Comparison of ENCODE assay signal across 18 cellular contexts in the genomic region with DNA sequence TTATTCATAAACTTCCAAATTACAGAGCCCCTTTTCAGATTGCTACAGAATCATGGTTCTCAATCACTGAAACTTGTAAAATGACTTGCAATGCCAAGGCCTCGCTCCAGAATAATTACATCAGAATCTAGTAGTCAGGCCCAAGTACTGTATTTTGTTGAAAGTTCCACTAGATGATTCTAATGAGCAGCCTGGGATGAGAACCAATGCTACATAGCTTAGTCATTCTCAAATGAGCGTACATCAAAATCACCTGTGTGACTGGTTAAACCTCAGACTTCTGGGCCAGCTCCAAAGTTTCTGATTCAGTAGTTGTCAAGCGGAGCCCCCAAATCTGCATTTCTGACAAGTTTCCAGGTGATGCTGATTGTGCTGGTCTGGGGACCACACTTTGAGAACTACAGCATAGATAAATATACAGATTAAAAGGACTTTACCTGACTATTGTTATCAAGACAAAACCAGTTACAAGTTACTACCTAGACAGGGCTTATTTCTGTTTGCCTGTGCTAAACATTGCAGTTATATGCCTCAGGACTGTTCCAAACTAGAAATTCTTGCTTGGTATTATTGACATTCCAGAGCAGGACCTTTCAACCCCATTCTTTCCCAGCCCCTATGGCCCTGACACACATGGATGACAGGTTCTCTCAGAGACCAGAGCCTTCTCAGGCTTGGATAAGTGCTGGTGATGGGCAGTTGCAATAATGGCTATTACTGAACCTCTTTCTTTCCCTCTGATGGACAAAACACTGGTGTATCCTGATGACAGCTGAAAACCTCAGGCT.
A peak's percentile ranks its signal among the peaks of the same experiment; 100 is the strongest.
DNase-seq lines count a peak whose midpoint lies in the region; ATAC-seq and TF ChIP-seq lines count a peak whose summit lies in the region.
"Had no signal": no experiment of that assay in that cellular context is flagged by ENCODE, and none has a peak within 500 bp of the region (broad histone marks: within the 10 kb centered on the region; RNA-seq: fewer than 3 reads in every experiment).

No MANE protein-coding gene starts in this region.

- H3K4me1 ChIP-seq in thyroid gland (peaks cover 13 to 40% of the 10 kb centered on the region in 2 donors), testis (no peaks in the 10 kb centered on the region)
- H3K4me1 ChIP-seq: adrenal gland had no signal

- intact Hi-C loops in MCF 10A (cut with micrococcal nuclease) (loop anchor here (5.0 kb wide), 1 partner anchor 433 kb away; no protein-coding TSS in a partner anchor), dorsolateral prefrontal cortex (cut with DNase I) (loop anchor here (5.0 to 10.0 kb wide), 2 partner anchors 273 to 540 kb away; a partner anchor contains a TSS), thyroid gland (cut with DNase I) (loop anchor here (5.0 to 10.0 kb wide), 2 partner anchors 273 to 560 kb away; a partner anchor contains a TSS), testis (cut with DNase I; ENCODE audit: low total_unique reads) (loop anchor here (10.0 kb wide), 1 partner anchor 350 kb away; no protein-coding TSS in a partner anchor)

- H3K4me1 Mint-ChIP-seq in MCF 10A (ENCODE audit: insufficient read depth, unreplicated experiment) = no peaks in the 10 kb centered on the region

- TF ChIP-seq POLR2A in thyroid gland (IDR thresholded peaks at IDR 0.05) = no peak
- no peak for TF ChIP-seq POLR2A in testis (IDR thresholded peaks at IDR 0.05)

- CTCF ChIA-PET in MCF 10A (lab: Yijun Ruan, JAX) = interaction anchor here (0.6 to 1.5 kb wide), 2 partner anchors 274 to 561 kb away, joined by 3 read pairs; no protein-coding TSS in a partner anchor

- no peak for ATAC-seq in GM18907 (IDR thresholded peaks at IDR 0.05; ENCODE audit: unreplicated experiment)
- ATAC-seq: activated CD8-positive, alpha-beta T cell treated with anti-CD3 and anti-CD28 coated beads for 36 hours; gastroesophageal sphincter; right cardiac atrium had no signal

- H3K4me3 ChIP-seq in dorsolateral prefrontal cortex = no peak overlapping the region
- no peak overlapping the region for H3K4me3 ChIP-seq in thyroid gland (replicated peaks in 1 of 3)
- no peak overlapping the region for H3K4me3 ChIP-seq in testis
- H3K4me3 ChIP-seq: adrenal gland, gastroesophageal sphincter had no signal

- no TSS peak for BruUV-seq in MCF 10A (replicated peaks; lab: Mats Ljungman, UMichigan)

- H3K9me3 ChIP-seq in thyroid gland = no peaks in the 10 kb centered on the region
- H3K9me3 ChIP-seq in testis = no peaks in the 10 kb centered on the region
- H3K9me3 ChIP-seq: adrenal gland, gastroesophageal sphincter had no signal

- DNase-seq in T47D (ENCODE audit: low read depth in 1 of 2, low spot score in 1 of 2) (peak; percentile 9 to 92), MCF 10A (ENCODE audit: unreplicated experiment) (no peak), dorsolateral prefrontal cortex (no peak), left kidney (ENCODE audit: low read depth, low spot score) (peak; percentile 39), thyroid gland (peak in 1 of 2 donors; percentile 14), NCI-H524 (lab: John Stamatoyannopoulos, UW) (no peak), testis (no peak)
- DNase-seq: activated CD8-positive, alpha-beta T cell treated with anti-CD3 and anti-CD28 coated beads for 36 hours; adrenal gland; CD4-positive, CD25-positive, alpha-beta regulatory T cell; mesendoderm; NCI-H1436 treated with DMSO at 0.1 percent for 48 hours; NCI-H226; nephron progenitor cell had no signal

- H3K27ac Mint-ChIP-seq in MCF 10A (ENCODE audit: low read depth, unreplicated experiment) = no peak overlapping the region
- H3K27ac Mint-ChIP-seq: activated CD8-positive, alpha-beta T cell treated with anti-CD3 and anti-CD28 coated beads for 36 hours; activated T-helper 1 cell treated with anti-CD3 and anti-CD28 coated beads, Interleukin-12 subunit alpha, Interleukin-12 subunit beta, Interleukin-2, Interleukin-4 antibody, amounts not matched to agents 30 ng/mL and 10 ng/mL and 1 ng/mL, durations not matched to agents 14 hours and 24 hours and 36 hours; CD4-positive, CD25-positive, alpha-beta regulatory T cell; nephron progenitor cell had no signal

- no peaks in the 10 kb centered on the region for H3K36me3 Mint-ChIP-seq in MCF 10A (ENCODE audit: insufficient read depth, unreplicated experiment)
- H3K36me3 Mint-ChIP-seq: CD4-positive, CD25-positive, alpha-beta regulatory T cell had no signal

- no peaks in the 10 kb centered on the region for H3K36me3 ChIP-seq in thyroid gland
- no peaks in the 10 kb centered on the region for H3K36me3 ChIP-seq in testis (ENCODE audit: low read depth, missing control alignments)
- H3K36me3 ChIP-seq: adrenal gland, gastroesophageal sphincter had no signal

- no peaks in the 10 kb centered on the region for H3K9me3 Mint-ChIP-seq in MCF 10A (ENCODE audit: unreplicated experiment)
- H3K9me3 Mint-ChIP-seq: activated CD8-positive, alpha-beta T cell treated with anti-CD3 and anti-CD28 coated beads for 36 hours; activated T-helper 1 cell treated with anti-CD3 and anti-CD28 coated beads, Interleukin-12 subunit alpha, Interleukin-12 subunit beta, Interleukin-2, Interleukin-4 antibody, amounts not matched to agents 30 ng/mL and 10 ng/mL and 1 ng/mL, durations not matched to agents 14 hours and 24 hours and 36 hours; CD4-positive, CD25-positive, alpha-beta regulatory T cell; nephron progenitor cell had no signal

- H3K27ac ChIP-seq in dorsolateral prefrontal cortex (peak overlapping the region in 54 of 59 donors; percentile 3 to 95 (median 82)), thyroid gland (peak overlapping the region in 2 of 3 donors; percentile 12 to 36), testis (no peak overlapping the region)
- H3K27ac ChIP-seq: adrenal gland, gastroesophageal sphincter had no signal

- in situ Hi-C loops in T47D (cut with HindIII; ENCODE audit: low pct_unique_long_range_greater_than_20kb, low sequenced_read_pairs) = no loop called here

- no peaks in the 10 kb centered on the region for H3K27me3 ChIP-seq in dorsolateral prefrontal cortex
- H3K27me3 ChIP-seq in thyroid gland = no peaks in the 10 kb centered on the region
- H3K27me3 ChIP-seq in testis = no peaks in the 10 kb centered on the region
- H3K27me3 ChIP-seq: adrenal gland, gastroesophageal sphincter had no signal

- H3K4me3 Mint-ChIP-seq in MCF 10A (ENCODE audit: unreplicated experiment) = no peak overlapping the region
- H3K4me3 Mint-ChIP-seq: activated CD8-positive, alpha-beta T cell treated with anti-CD3 and anti-CD28 coated beads for 36 hours; activated T-helper 1 cell treated with anti-CD3 and anti-CD28 coated beads, Interleukin-12 subunit alpha, Interleukin-12 subunit beta, Interleukin-2, Interleukin-4 antibody, amounts not matched to agents 30 ng/mL and 10 ng/mL and 1 ng/mL, durations not matched to agents 14 hours and 24 hours and 36 hours; CD4-positive, CD25-positive, alpha-beta regulatory T cell; nephron progenitor cell had no signal

- 65 to 79% methylated on average over 3 of the region's 3 CpGs for WGBS in thyroid gland, 2 donors
- 95 to 96% methylated on average over 3 of the region's 3 CpGs for WGBS in testis, 2 donors

- peaks cover 19% of the 10 kb centered on the region for H3K27me3 Mint-ChIP-seq in MCF 10A (ENCODE audit: insufficient read depth, unreplicated experiment)

- TF ChIP-seq CTCF in MCF 10A (IDR thresholded peaks at IDR 0.05; ENCODE audit: unreplicated experiment) (no peak), dorsolateral prefrontal cortex (IDR thresholded peaks at IDR 0.05 in 54 of 56, conservative IDR thresholded peaks at IDR 0.05 in 2 of 56; ENCODE audit: low read depth in 1 of 56, partially characterized antibody in 56 of 56) (no peak), thyroid gland (IDR thresholded peaks at IDR 0.05) (no peak), testis (IDR thresholded peaks at IDR 0.05) (no peak)

- POLR2A ChIA-PET in MCF 10A (lab: Yijun Ruan, JAX) = no interaction called here

Comparison
In these comparisons a context has a peak if more than half of its experiments do, and no peak if none do; other contexts are left out.
1. DNase-seq: peak in T47D (2 of 2) and left kidney (single experiment); none in MCF 10A (single experiment), dorsolateral prefrontal cortex (0 of 10), NCI-H524 (0 of 2) and testis (single experiment).
2. H3K27ac ChIP-seq: peak in dorsolateral prefrontal cortex (54 of 59) and thyroid gland (2 of 3); none in testis (0 of 2).